ENCODE assay signal across 19 cellular contexts in genomic region chr15:33142708-33143107, GRCh38. TPM values are rescaled to one million over a fixed set of nuclear protein-coding genes. Genes with fewer than 3 reads are reported as not detected.
DNase-seq lines count a peak whose midpoint lies in the region; ATAC-seq, FAIRE-seq and TF ChIP-seq lines count a peak whose summit lies in the region.
"Had no signal": no experiment of that assay in that cellular context is flagged by ENCODE, and none has a peak within 500 bp of the region (broad histone marks: within the 10 kb centered on the region; RNA-seq: fewer than 3 reads in every experiment).

No MANE protein-coding gene starts in this region.

- no peak overlapping the region for H3K4me3 ChIP-seq in keratinocyte (ENCODE audit: control insufficient read depth in 2 of 3, extremely low read depth in 1 of 3, insufficient read depth in 2 of 3, low read depth in 1 of 3, low read length in 3 of 3)
- H3K4me3 ChIP-seq: tibial nerve had no signal

- H3K9me3 Mint-ChIP-seq in activated T-helper 2 cell treated with anti-CD3 and anti-CD28 coated beads, Interferon-gamma antibody, Interleukin-2, Interleukin-4, amounts not matched to agents 10 μg/mL and 5 μg/mL and 100 μg/mL, durations not matched to agents 14 hours and 24 hours and 36 hours, result no peaks in the 10 kb centered on the region
- H3K9me3 Mint-ChIP-seq: activated CD4-positive, alpha-beta T cell treated with anti-CD3 and anti-CD28 coated beads, Interleukin-2, amount 10 ng/mL, durations not matched to agents 7 days and 5 days; activated T-cell treated with anti-CD3 and anti-CD28 coated beads, Interleukin-2, amount 50 U/mL, for 4 hours had no signal

- H3K4me1 ChIP-seq in keratinocyte (ENCODE audit: control insufficient read depth, extremely low read depth, insufficient read depth, low read length), result peaks cover 14% of the 10 kb centered on the region
- H3K4me1 ChIP-seq: tibial nerve had no signal

- H3K79me2 ChIP-seq in keratinocyte (ENCODE audit: control insufficient read depth, insufficient read depth, low read length), result no peaks in the 10 kb centered on the region

- no peak overlapping the region for H3K4me3 Mint-ChIP-seq in activated T-helper 2 cell treated with anti-CD3 and anti-CD28 coated beads, Interferon-gamma antibody, Interleukin-2, Interleukin-4, amounts not matched to agents 10 μg/mL and 5 μg/mL and 100 μg/mL, durations not matched to agents 14 hours and 24 hours and 36 hours (ENCODE audit: low read depth)
- H3K4me3 Mint-ChIP-seq: activated CD4-positive, alpha-beta T cell treated with anti-CD3 and anti-CD28 coated beads, Interleukin-2, amount 10 ng/mL, durations not matched to agents 7 days and 5 days; activated T-cell treated with anti-CD3 and anti-CD28 coated beads, Interleukin-2, amount 50 U/mL, for 4 hours had no signal

- no peaks in the 10 kb centered on the region for H3K27me3 ChIP-seq in keratinocyte (ENCODE audit: control insufficient read depth, extremely low read depth, insufficient read depth, low read length)
- H3K27me3 ChIP-seq: tibial nerve had no signal

- H3K36me3 Mint-ChIP-seq in activated T-helper 2 cell treated with anti-CD3 and anti-CD28 coated beads, Interferon-gamma antibody, Interleukin-2, Interleukin-4, amounts not matched to agents 10 μg/mL and 5 μg/mL and 100 μg/mL, durations not matched to agents 14 hours and 24 hours and 36 hours (ENCODE audit: low read depth), result no peaks in the 10 kb centered on the region

- no peaks in the 10 kb centered on the region for H3K9me3 ChIP-seq in keratinocyte (ENCODE audit: control insufficient read depth, low read depth, low read length)
- H3K9me3 ChIP-seq: tibial nerve had no signal

- dilution Hi-C loops in keratinocyte (cut with MboI; ENCODE audit: extremely low pct_ligation_motif_present, low sequenced_read_pairs), result no loop called here

- no peaks in the 10 kb centered on the region for H3K9me1 ChIP-seq in keratinocyte (ENCODE audit: control insufficient read depth, extremely low read depth, insufficient read depth, low read length)

- no peak overlapping the region for H3K27ac Mint-ChIP-seq in activated T-helper 2 cell treated with anti-CD3 and anti-CD28 coated beads, Interferon-gamma antibody, Interleukin-2, Interleukin-4, amounts not matched to agents 10 μg/mL and 5 μg/mL and 100 μg/mL, durations not matched to agents 14 hours and 24 hours and 36 hours
- H3K27ac Mint-ChIP-seq: activated CD4-positive, alpha-beta T cell treated with anti-CD3 and anti-CD28 coated beads, Interleukin-2, amount 10 ng/mL, durations not matched to agents 7 days and 5 days had no signal

- FAIRE-seq in GM18507 (lab: Jason Lieb, UNC), result peak; percentile 89
- peak; percentile 60 for FAIRE-seq in keratinocyte (lab: Jason Lieb, UNC)
- FAIRE-seq: endometrium had no signal

- no peaks in the 10 kb centered on the region for H3K36me3 ChIP-seq in keratinocyte (ENCODE audit: control insufficient read depth in 2 of 2, extremely low read depth in 1 of 2, insufficient read depth in 2 of 2, low read length in 2 of 2)
- H3K36me3 ChIP-seq: tibial nerve had no signal

- no peaks in the 10 kb centered on the region for H4K20me1 ChIP-seq in keratinocyte (ENCODE audit: control insufficient read depth, extremely low read depth, insufficient read depth, low read length)

- TF ChIP-seq CTCF in keratinocyte (optimal IDR thresholded peaks at IDR 0.05 in 1 of 3, IDR thresholded peaks at IDR 0.05 in 1 of 3, conservative IDR thresholded peaks at IDR 0.05 in 1 of 3; ENCODE audit: extremely low read depth in 1 of 3, insufficient read depth in 2 of 3, low read length in 3 of 3), result no peak

- DNase-seq in GM18507 (ENCODE audit: extremely low spot score, insufficient read length, low read depth), result peak; percentile 18
- DNase-seq in keratinocyte (ENCODE audit: low read depth, low spot score), result no peak
- no peak for DNase-seq in amygdala (lab: John Stamatoyannopoulos, UW)
- no peak for DNase-seq in activated T-helper 2 cell treated with anti-CD3 and anti-CD28 coated beads, Interferon-gamma antibody, Interleukin-2, Interleukin-4, amounts not matched to agents 10 μg/mL and 5 μg/mL and 100 μg/mL, durations not matched to agents 14 hours and 24 hours and 36 hours (ENCODE audit: low spot score)
- DNase-seq in occipital lobe (lab: John Stamatoyannopoulos, UW), result no peak
- DNase-seq: activated CD4-positive, alpha-beta T cell treated with anti-CD3 and anti-CD28 coated beads, Interleukin-2, amount 10 ng/mL, durations not matched to agents 7 days and 5 days; activated T-cell treated with anti-CD3 and anti-CD28 coated beads, Interleukin-2, amount 50 U/mL, for 4 hours; central memory CD4-positive, alpha-beta T cell; GF-D8; NCI-H1092; NK-92 treated with Interleukin-12 subunit alpha and Interleukin-12 subunit beta, amount 100 ng/mL, for 24 hours; Right ventricle myocardium superior; stimulated activated CD4-positive, alpha-beta T cell treated with anti-CD3 and anti-CD28 coated beads, Interleukin-4, amount 100 ng/mL, for 4 hours; T1000 had no signal

- H3K4me1 Mint-ChIP-seq in activated T-helper 2 cell treated with anti-CD3 and anti-CD28 coated beads, Interferon-gamma antibody, Interleukin-2, Interleukin-4, amounts not matched to agents 10 μg/mL and 5 μg/mL and 100 μg/mL, durations not matched to agents 14 hours and 24 hours and 36 hours (ENCODE audit: low read depth), result no peaks in the 10 kb centered on the region

- H3K27me3 Mint-ChIP-seq in activated T-helper 2 cell treated with anti-CD3 and anti-CD28 coated beads, Interferon-gamma antibody, Interleukin-2, Interleukin-4, amounts not matched to agents 10 μg/mL and 5 μg/mL and 100 μg/mL, durations not matched to agents 14 hours and 24 hours and 36 hours (ENCODE audit: low read depth), result peaks cover 35% of the 10 kb centered on the region

- ATAC-seq in GM21381 (IDR thresholded peaks at IDR 0.05; ENCODE audit: unreplicated experiment), result peak; percentile 93
- peak; percentile 79 for ATAC-seq in HG03378 (IDR thresholded peaks at IDR 0.05; ENCODE audit: unreplicated experiment)
- no peak for ATAC-seq in HG02884 (IDR thresholded peaks at IDR 0.05; ENCODE audit: unreplicated experiment)
- ATAC-seq: activated T-cell treated with anti-CD3 and anti-CD28 coated beads, Interleukin-2, amount 50 U/mL, for 4 hours had no signal

- intact Hi-C loops in activated T-helper 2 cell treated with anti-CD3 and anti-CD28 coated beads, Interferon-gamma antibody, Interleukin-2, Interleukin-4, amounts not matched to agents 10 μg/mL and 5 μg/mL and 100 μg/mL, durations not matched to agents 14 hours and 24 hours and 36 hours (cut with micrococcal nuclease), result no loop called here

- H3K9ac ChIP-seq in keratinocyte (ENCODE audit: control insufficient read depth, extremely low read depth, insufficient read depth, low read length), result no peak overlapping the region

- no peak overlapping the region for H2AFZ ChIP-seq in keratinocyte (ENCODE audit: control insufficient read depth, low read length)

- no peak overlapping the region for H3K27ac ChIP-seq in keratinocyte (ENCODE audit: control insufficient read depth, insufficient read depth, low read length)
- H3K27ac ChIP-seq: tibial nerve had no signal

- H3K4me2 ChIP-seq in keratinocyte (ENCODE audit: control insufficient read depth, extremely low read depth, insufficient read depth, low read depth, low read length), result no peak overlapping the region

RNA-seq across cellular contexts. Expression of gene FMN1, which starts 51.8 kb away (rescaled TPM):
- polyA plus RNA-seq in keratinocyte, result 0.15 to 0.71 TPM (median 0.40 TPM) in 3 replicates
- polyA plus RNA-seq in keratinocyte (2011; ENCODE audit: low read depth), result 1.9 TPM
- polyA plus RNA-seq in keratinocyte (2011; cell fraction: cytosol; rRNA removed), result 0.27 and 0.36 TPM in 2 replicates
- polyA plus RNA-seq in keratinocyte (2011; cell fraction: nucleus; rRNA removed), result 0.63 and 1.6 TPM in 2 replicates
- polyA plus RNA-seq in keratinocyte (2012; ENCODE audit: low replicate concordance), result 0.62 and 0.93 TPM in 2 replicates
- 0.92 to 3.3 TPM (median 1.2 TPM) in 3 replicates for polyA minus RNA-seq in keratinocyte
- polyA minus RNA-seq in keratinocyte (2011; cell fraction: cytosol; rRNA and poly(A)+ RNA removed), result 1.3 TPM
- polyA minus RNA-seq in keratinocyte (2011; cell fraction: nucleus; rRNA and poly(A)+ RNA removed), result 2.7 and 2.8 TPM in 2 replicates
- total RNA-seq in activated T-helper 2 cell treated with anti-CD3 and anti-CD28 coated beads, Interferon-gamma antibody, Interleukin-2, Interleukin-4, amounts not matched to agents 10 μg/mL and 5 μg/mL and 100 μg/mL, durations not matched to agents 14 hours and 24 hours and 36 hours, result 0.02 and 0.69 TPM in 2 replicates
- 3.9 TPM for total RNA-seq in occipital lobe
